30 cellular contexts compared by ENCODE assay signal in genomic region chr4:102594000-102594399, GRCh38.
DNase-seq lines count a peak whose midpoint lies in the region; ATAC-seq and TF ChIP-seq lines count a peak whose summit lies in the region.
"Had no signal": no experiment of that assay in that cellular context is flagged by ENCODE, and none has a peak within 500 bp of the region (broad histone marks: within the 10 kb centered on the region; RNA-seq: fewer than 3 reads in every experiment).

No MANE protein-coding gene starts in this region.

- CTCF ChIA-PET in RWPE1 (lab: Yijun Ruan, JAX), result no interaction called here

- H3K27ac ChIP-seq in foreskin keratinocyte (no peak overlapping the region), RWPE1 (no peak overlapping the region)
- H3K27ac ChIP-seq: cardiac muscle cell, coronary artery, esophagus muscularis mucosa, neutrophil, prostate gland had no signal

- no peaks in the 10 kb centered on the region for H3K9me3 Mint-ChIP-seq in activated T-cell treated with anti-CD3 and anti-CD28 coated beads, Interleukin-2, amount 50 U/mL, for 72 hours
- peaks cover 6% of the 10 kb centered on the region for H3K9me3 Mint-ChIP-seq in activated T-helper 1 cell treated with anti-CD3 and anti-CD28 coated beads, Interleukin-12 subunit alpha, Interleukin-12 subunit beta, Interleukin-2, Interleukin-4 antibody, amounts not matched to agents 30 ng/mL and 10 ng/mL and 1 ng/mL, durations not matched to agents 14 hours and 24 hours and 36 hours

- POLR2A ChIA-PET in RWPE1 (lab: Yijun Ruan, JAX; ENCODE audit: low non-redundant PET), result no interaction called here

- TF ChIP-seq CTCF in foreskin keratinocyte (conservative IDR thresholded peaks at IDR 0.05), result no peak
- TF ChIP-seq CTCF in RWPE1 (conservative IDR thresholded peaks at IDR 0.05; ENCODE audit: low read depth), result no peak
- TF ChIP-seq CTCF in lower leg skin (IDR thresholded peaks at IDR 0.05), result no peak

- H3K36me3 Mint-ChIP-seq in activated T-cell treated with anti-CD3 and anti-CD28 coated beads, Interleukin-2, amount 50 U/mL, for 72 hours (ENCODE audit: insufficient read depth in 2 of 2), result peaks cover 33 to 69% of the 10 kb centered on the region in 2 donors
- peaks cover 73% of the 10 kb centered on the region for H3K36me3 Mint-ChIP-seq in activated T-helper 1 cell treated with anti-CD3 and anti-CD28 coated beads, Interleukin-12 subunit alpha, Interleukin-12 subunit beta, Interleukin-2, Interleukin-4 antibody, amounts not matched to agents 30 ng/mL and 10 ng/mL and 1 ng/mL, durations not matched to agents 14 hours and 24 hours and 36 hours (ENCODE audit: low read depth)

- H3K4me1 Mint-ChIP-seq in activated T-cell treated with anti-CD3 and anti-CD28 coated beads, Interleukin-2, amount 50 U/mL, for 72 hours (ENCODE audit: low read depth), result peaks cover 98% of the 10 kb centered on the region
- peaks cover 95% of the 10 kb centered on the region for H3K4me1 Mint-ChIP-seq in activated T-helper 1 cell treated with anti-CD3 and anti-CD28 coated beads, Interleukin-12 subunit alpha, Interleukin-12 subunit beta, Interleukin-2, Interleukin-4 antibody, amounts not matched to agents 30 ng/mL and 10 ng/mL and 1 ng/mL, durations not matched to agents 14 hours and 24 hours and 36 hours (ENCODE audit: low read depth)

- no peaks in the 10 kb centered on the region for H3K27me3 Mint-ChIP-seq in activated T-cell treated with anti-CD3 and anti-CD28 coated beads, Interleukin-2, amount 50 U/mL, for 72 hours (ENCODE audit: low read depth)
- H3K27me3 Mint-ChIP-seq in activated T-helper 1 cell treated with anti-CD3 and anti-CD28 coated beads, Interleukin-12 subunit alpha, Interleukin-12 subunit beta, Interleukin-2, Interleukin-4 antibody, amounts not matched to agents 30 ng/mL and 10 ng/mL and 1 ng/mL, durations not matched to agents 14 hours and 24 hours and 36 hours (ENCODE audit: insufficient read depth), result no peaks in the 10 kb centered on the region
- H3K27me3 Mint-ChIP-seq: IgD-negative memory B cell; stimulated activated naive B cell treated with anti-CD40 and anti-IgM and Interleukin-4, amounts not matched to agents 10 μg/mL and 1 μg/mL and 100 μg/mL, for 72 hours had no signal

- peaks cover 21% of the 10 kb centered on the region for H3K4me1 ChIP-seq in foreskin keratinocyte
- H3K4me1 ChIP-seq: BE2C, prostate gland had no signal

- 57 to 77% methylated on average over 2 of the region's 2 CpGs for WGBS in lower leg skin, 2 donors

- peak in 1 of 2 donors; percentile 17 for ATAC-seq in activated T-cell treated with anti-CD3 and anti-CD28 coated beads, Interleukin-2, amount 50 U/mL, for 72 hours (replicated peaks in 1 of 2)
- peak; percentile 55 for ATAC-seq in foreskin keratinocyte
- ATAC-seq: left cardiac atrium, sciatic nerve had no signal

- intact Hi-C loops in activated T-helper 1 cell treated with anti-CD3 and anti-CD28 coated beads, Interleukin-12 subunit alpha, Interleukin-12 subunit beta, Interleukin-2, Interleukin-4 antibody, amounts not matched to agents 30 ng/mL and 10 ng/mL and 1 ng/mL, durations not matched to agents 14 hours and 24 hours and 36 hours (cut with micrococcal nuclease), result loop anchor here (1.0 kb wide), 1 partner anchor 9 kb away; no protein-coding TSS in a partner anchor
- intact Hi-C loops in lower leg skin (cut with DNase I; ENCODE audit: low total_unique reads), result no loop called here

- H3K27ac Mint-ChIP-seq in activated T-cell treated with anti-CD3 and anti-CD28 coated beads, Interleukin-2, amount 50 U/mL, for 72 hours, result peak overlapping the region; percentile 85
- H3K27ac Mint-ChIP-seq in activated T-helper 1 cell treated with anti-CD3 and anti-CD28 coated beads, Interleukin-12 subunit alpha, Interleukin-12 subunit beta, Interleukin-2, Interleukin-4 antibody, amounts not matched to agents 30 ng/mL and 10 ng/mL and 1 ng/mL, durations not matched to agents 14 hours and 24 hours and 36 hours, result peak overlapping the region; percentile 56

- no peak for TF ChIP-seq POLR2A in lower leg skin (IDR thresholded peaks at IDR 0.05)

- no peak overlapping the region for H3K4me3 ChIP-seq in lower leg skin (ENCODE audit: low read depth, poor library complexity, severe bottlenecking)
- H3K4me3 ChIP-seq: cardiac muscle cell, coronary artery, esophagus muscularis mucosa, prostate gland had no signal

- H3K27me3 ChIP-seq in foreskin keratinocyte, result no peaks in the 10 kb centered on the region
- H3K27me3 ChIP-seq: BE2C, cardiac muscle cell, esophagus muscularis mucosa, neutrophil had no signal

- H3K4me3 Mint-ChIP-seq in activated T-cell treated with anti-CD3 and anti-CD28 coated beads, Interleukin-2, amount 50 U/mL, for 72 hours, result peak overlapping the region in 1 of 2 donors; percentile 21
- no peak overlapping the region for H3K4me3 Mint-ChIP-seq in activated T-helper 1 cell treated with anti-CD3 and anti-CD28 coated beads, Interleukin-12 subunit alpha, Interleukin-12 subunit beta, Interleukin-2, Interleukin-4 antibody, amounts not matched to agents 30 ng/mL and 10 ng/mL and 1 ng/mL, durations not matched to agents 14 hours and 24 hours and 36 hours
- H3K4me3 Mint-ChIP-seq: H9 had no signal

- DNase-seq in activated T-cell treated with anti-CD3 and anti-CD28 coated beads, Interleukin-2, amount 50 U/mL, for 72 hours, result no peak
- DNase-seq in activated T-cell treated with anti-CD3 and anti-CD28 coated beads for 4 hours, result no peak
- DNase-seq in ELR (ENCODE audit: low read depth), result peak; percentile 33
- DNase-seq in activated T-helper 1 cell treated with anti-CD3 and anti-CD28 coated beads, Interleukin-12 subunit alpha, Interleukin-12 subunit beta, Interleukin-2, Interleukin-4 antibody, amounts not matched to agents 30 ng/mL and 10 ng/mL and 1 ng/mL, durations not matched to agents 14 hours and 24 hours and 36 hours (ENCODE audit: low spot score), result no peak
- no peak for DNase-seq in foreskin keratinocyte
- no peak for DNase-seq in RWPE1 (ENCODE audit: low spot score)
- no peak for DNase-seq in COR-L47 (lab: John Stamatoyannopoulos, UW)
- no peak for DNase-seq in lower leg skin (ENCODE audit: low spot score in 2 of 2)
- DNase-seq: ACHN; activated effector memory CD4-positive, alpha-beta T cell treated with Interleukin-2 at 50 U/mL for 16 hours; amygdala; BE2C; DMS79 treated with DMSO at 0.1 percent for 48 hours; H9; left cardiac atrium; mesenchymal stem cell; NCI-H1092 treated with DMSO at 0.1 percent for 48 hours; NCI-H1930; NCI-H526; SIG-M5; stimulated activated CD4-positive, alpha-beta T cell treated with anti-CD3 and anti-CD28 coated beads, Interleukin-12 subunit alpha, Interleukin-12 subunit beta, amount 100 ng/mL, for 4 hours; stimulated activated CD4-positive, alpha-beta T cell treated with anti-CD3 and anti-CD28 coated beads, Interleukin-4, amount 100 ng/mL, for 24 hours; stimulated activated naive B cell treated with anti-CD40 and anti-IgM and Interleukin-4, amounts not matched to agents 10 μg/mL and 1 μg/mL and 100 μg/mL, for 72 hours had no signal
